ENCODE assay signal across 8 cellular contexts in the genomic region with DNA sequence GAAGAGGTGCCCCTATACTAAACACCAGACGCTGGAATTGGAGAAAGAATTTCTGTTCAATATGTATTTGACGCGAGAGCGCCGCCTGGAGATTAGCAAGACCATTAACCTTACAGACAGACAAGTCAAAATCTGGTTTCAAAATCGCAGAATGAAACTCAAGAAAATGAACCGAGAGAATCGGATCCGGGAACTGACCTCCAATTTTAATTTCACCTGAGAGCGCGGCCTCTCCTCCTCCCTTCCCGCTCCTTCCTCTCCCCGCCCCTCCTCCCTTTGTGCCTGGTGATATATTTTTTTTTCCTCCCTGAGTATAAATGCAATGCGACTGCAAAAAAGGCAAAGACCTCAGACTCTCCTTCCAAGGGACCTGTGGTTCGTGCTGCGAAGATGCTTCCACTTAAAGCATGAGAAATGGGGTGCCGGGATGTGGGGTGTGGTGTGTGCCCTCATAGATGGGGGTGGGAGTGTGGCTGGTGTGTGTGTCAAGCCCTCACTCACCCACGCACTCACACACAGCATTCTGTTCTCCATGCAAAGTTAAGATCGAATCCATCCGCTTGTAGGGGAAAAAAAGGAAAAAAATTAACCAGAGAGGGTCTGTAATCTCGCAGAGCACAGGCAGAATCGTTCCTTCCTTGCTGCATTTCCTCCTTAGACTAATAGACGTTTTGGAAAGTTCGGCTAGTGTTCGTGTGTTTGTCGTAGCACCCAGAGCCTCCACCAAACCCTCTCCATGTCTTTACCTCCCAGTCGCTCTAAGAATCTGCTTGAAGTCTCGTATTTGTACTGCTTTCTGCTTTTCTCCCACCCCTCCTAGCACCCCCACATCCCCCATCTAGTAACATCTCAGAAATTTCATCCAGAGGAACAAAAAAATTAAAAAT. TPM values are rescaled to one million over a fixed set of nuclear protein-coding genes. Genes with fewer than 3 reads are reported as not detected.
DNase-seq lines count a peak whose midpoint lies in the region; ATAC-seq and TF ChIP-seq lines count a peak whose summit lies in the region.

No MANE protein-coding gene starts in this region.

- H3K27me3 Mint-ChIP-seq in osteocyte (ENCODE audit: unreplicated experiment): peaks cover 97% of the 10 kb centered on the region

- no peaks in the 10 kb centered on the region; the same call in 1 of the 2 replicates for H3K36me3 ChIP-seq in BJ (ENCODE audit: control insufficient read depth, insufficient read depth, low read length)
- no peaks in the 10 kb centered on the region for H3K36me3 ChIP-seq in stomach

- TF ChIP-seq EP300 in stomach (IDR thresholded peaks at IDR 0.05): no peak

- H3K9me3 Mint-ChIP-seq in osteocyte (ENCODE audit: unreplicated experiment): no peaks in the 10 kb centered on the region

- H3K27ac ChIP-seq in coronary artery (no peak overlapping the region), stomach (no peak overlapping the region)

- no peak overlapping the region for H3K4me3 Mint-ChIP-seq in osteocyte (ENCODE audit: unreplicated experiment)

- H3K27me3 ChIP-seq in BJ (ENCODE audit: control insufficient read depth, insufficient read depth, low read length) (peaks cover 9% of the 10 kb centered on the region), stomach (peaks cover 87 to 100% (median 100%) of the 10 kb centered on the region in 3 donors)

- TF ChIP-seq POLR2A in stomach (IDR thresholded peaks at IDR 0.05): no peak

- H3K4me3 ChIP-seq in BJ (ENCODE audit: low read depth, low read length) (no peak overlapping the region), coronary artery (peak overlapping the region; percentile 31), stomach (no peak overlapping the region)

- peaks cover 2% of the 10 kb centered on the region for H3K36me3 Mint-ChIP-seq in osteocyte (ENCODE audit: unreplicated experiment)

- POLR2A ChIA-PET in BJ (lab: Charles Lee): no interaction called here

- TF ChIP-seq CTCF in BJ (IDR thresholded peaks at IDR 0.05; ENCODE audit: insufficient read depth, low read depth, low read length): peak; percentile 54
- no peak for TF ChIP-seq CTCF in coronary artery (IDR thresholded peaks at IDR 0.05)
- TF ChIP-seq CTCF in osteocyte (IDR thresholded peaks at IDR 0.05): peak; percentile 47
- TF ChIP-seq CTCF in stomach (IDR thresholded peaks at IDR 0.05): no peak

- H3K9me3 ChIP-seq in stomach: peaks cover 0 to 11% (median 0%) of the 10 kb centered on the region in 4 donors

- intact Hi-C loops in stomach (cut with DNase I; ENCODE audit: low total_unique reads): no loop called here

- peak; percentile 38 for ATAC-seq in GM18520 (IDR thresholded peaks at IDR 0.05; ENCODE audit: unreplicated experiment)
- no peak for ATAC-seq in GM18498 (IDR thresholded peaks at IDR 0.05; ENCODE audit: unreplicated experiment)

- 3 to 8% (median 6%) methylated on average over 28 of the region's 28 CpGs for WGBS in stomach, 5 donors

- CTCF ChIA-PET in BJ (lab: Yijun Ruan, JAX): interaction anchor here (0.7 to 5.8 kb wide), 13 partner anchors 9 to 276 kb away, joined by 3 to 90 read pairs (median 7); a partner anchor contains a TSS

- H3K4me1 Mint-ChIP-seq in osteocyte (ENCODE audit: unreplicated experiment): peaks cover 23% of the 10 kb centered on the region

- no peak overlapping the region for H3K27ac Mint-ChIP-seq in osteocyte (ENCODE audit: unreplicated experiment)

- no peak for DNase-seq in BJ (ENCODE audit: low read depth)
- peak; percentile 57 to 79 for DNase-seq in NOMO-1 (lab: John Stamatoyannopoulos, UW; ENCODE audit: unreplicated experiment in 2 of 2)
- DNase-seq in coronary artery (ENCODE audit: low spot score): no peak
- no peak for DNase-seq in osteocyte (ENCODE audit: extremely low spot score, unreplicated experiment)
- DNase-seq in stomach: no peak
- DNase-seq in RKO (ENCODE audit: low spot score): no peak

- H3K4me1 ChIP-seq in stomach: peaks cover 20 to 40% (median 35%) of the 10 kb centered on the region in 4 donors

RNA-seq across cellular contexts. Expression of a gene that starts 4.5 kb away (rescaled TPM):
- polyA plus RNA-seq in BJ (2011; rRNA removed): 13.9 and 14.9 TPM in 2 replicates
- polyA minus RNA-seq in BJ (2011; rRNA and poly(A)+ RNA removed): 5.2 and 10.6 TPM in 2 replicates
- not detected in 2 replicates for total RNA-seq in osteocyte
- total RNA-seq in stomach: not detected
- not detected for polyA plus RNA-seq in stomach

RNA-seq across cellular contexts. Expression of a gene that starts 10.5 kb away (rescaled TPM):
- polyA plus RNA-seq in BJ (2011; rRNA removed) (1.2 and 1.8 TPM in 2 replicates), stomach (under 1 TPM in 1 of 3 donors, not detected in 2; 0.08 TPM)
- polyA minus RNA-seq in BJ (2011; rRNA and poly(A)+ RNA removed): 0.19 and 0.41 TPM in 2 replicates
- total RNA-seq in osteocyte (not detected in 2 replicates), stomach (not detected)

RNA-seq across cellular contexts. Expression of a gene that starts 14.7 kb away (rescaled TPM):
- polyA plus RNA-seq in BJ (2011; rRNA removed): 11.4 and 18.9 TPM in 2 replicates
- polyA minus RNA-seq in BJ (2011; rRNA and poly(A)+ RNA removed): 1.2 and 1.5 TPM in 2 replicates
- total RNA-seq in osteocyte: not detected in 2 replicates
- not detected for total RNA-seq in stomach
- not detected for polyA plus RNA-seq in stomach

RNA-seq across cellular contexts. Expression of a gene that starts 16.5 kb away (rescaled TPM):
- polyA plus RNA-seq in BJ (2011; rRNA removed): 3.2 and 4.9 TPM in 2 replicates
- 2.7 and 2.9 TPM in 2 replicates for polyA minus RNA-seq in BJ (2011; rRNA and poly(A)+ RNA removed)
- not detected in 2 replicates for total RNA-seq in osteocyte
- not detected for total RNA-seq in stomach
- not detected for polyA plus RNA-seq in stomach

RNA-seq across cellular contexts. Expression of a gene that starts 19.3 kb away (rescaled TPM):
- polyA plus RNA-seq in BJ (2011; rRNA removed) (1.6 and 1.8 TPM in 2 replicates), stomach (under 1 TPM in 1 of 3 donors, not detected in 2; 0.08 TPM)
- polyA minus RNA-seq in BJ (2011; rRNA and poly(A)+ RNA removed): 0.51 and 0.62 TPM in 2 replicates
- total RNA-seq in osteocyte (not detected in 2 replicates), stomach (not detected)

Comparison
In these comparisons a context has a peak if more than half of its experiments do, and no peak if none do; other contexts are left out.
1. DNase-seq: peak in NOMO-1 (2 of 2); none in BJ (single experiment), coronary artery (single experiment), osteocyte (single experiment), stomach (single experiment) and RKO (single experiment).
2. CTCF ChIP-seq: peak in BJ (single experiment) and osteocyte (single experiment); none in coronary artery (single experiment) and stomach (0 of 7).